19 cellular contexts compared by ENCODE assay signal in the genomic region with DNA sequence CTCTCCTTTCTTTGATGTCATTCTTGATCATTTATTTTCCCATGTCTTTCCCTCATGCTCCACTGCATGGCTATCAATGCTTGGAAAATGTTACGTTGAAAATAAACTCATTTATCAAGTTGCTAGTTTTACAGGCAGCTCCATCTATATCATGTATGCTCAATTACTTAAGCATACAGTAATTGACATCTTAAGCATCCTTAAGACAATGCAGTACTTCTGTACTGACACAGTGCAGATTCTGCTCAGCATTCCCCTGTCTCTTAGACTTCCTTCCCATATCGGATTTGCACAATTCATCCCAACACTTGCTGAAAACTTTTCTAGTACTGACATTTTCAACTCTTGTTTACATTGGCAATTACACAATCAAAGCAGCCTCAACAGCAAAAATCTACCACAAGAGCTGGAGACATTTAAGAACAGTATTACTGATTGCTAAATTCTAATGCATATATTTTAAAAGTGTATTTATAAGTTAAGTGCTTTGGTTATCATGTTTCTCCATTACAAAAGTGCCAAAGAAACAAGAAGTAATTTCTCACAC.
"Had no signal": no experiment of that assay in that cellular context is flagged by ENCODE, and none has a peak within 500 bp of the region (broad histone marks: within the 10 kb centered on the region; RNA-seq: fewer than 3 reads in every experiment).

No MANE protein-coding gene starts in this region.

- H3K4me3 ChIP-seq: neural progenitor cell, pancreas, stomach, thoracic aorta had no signal

- ATAC-seq: pancreas had no signal

- H3K36me3 ChIP-seq: neural progenitor cell, pancreas, stomach, thoracic aorta had no signal

- H3K4me1 Mint-ChIP-seq: activated B cell treated with CpG ODN at 0.5 μM for 24 hours; activated CD4-positive, alpha-beta T cell treated with anti-CD3 and anti-CD28 coated beads, Interleukin-2, amount 10 ng/mL, durations not matched to agents 24 days and 14 days; activated naive CD4-positive, alpha-beta T cell treated with anti-CD3 and anti-CD28 coated beads, Interleukin-2, amount 50 U/mL, for 24 hours; neural progenitor cell had no signal

- H3K4me3 Mint-ChIP-seq: activated B cell treated with CpG ODN at 0.5 μM for 24 hours; activated CD4-positive, alpha-beta T cell treated with anti-CD3 and anti-CD28 coated beads, Interleukin-2, amount 10 ng/mL, durations not matched to agents 24 days and 14 days; activated naive CD4-positive, alpha-beta T cell treated with anti-CD3 and anti-CD28 coated beads, Interleukin-2, amount 50 U/mL, for 24 hours; neural progenitor cell had no signal

- H3K27me3 ChIP-seq: neural progenitor cell, pancreas, stomach had no signal

- H3K27ac ChIP-seq: neural progenitor cell, pancreas, stomach, thoracic aorta had no signal

- H3K4me1 ChIP-seq: neural progenitor cell, pancreas had no signal

- DNase-seq: activated B cell treated with CpG ODN at 0.5 μM for 24 hours; activated CD4-positive, alpha-beta T cell treated with anti-CD3 and anti-CD28 coated beads, Interleukin-2, amount 10 ng/mL, durations not matched to agents 24 days and 14 days; activated CD8-positive, alpha-beta memory T cell treated with anti-CD3 and anti-CD28 coated beads for 24 hours; anterior cingulate cortex; caudate nucleus; cortex of kidney; effector memory CD4-positive, alpha-beta T cell; head of caudate nucleus; midbrain; pancreas; stimulated activated CD4-positive, alpha-beta T cell treated with anti-CD3 and anti-CD28 coated beads, Interleukin-4, amount 100 ng/mL, for 4 hours; stomach; T-helper 2 cell had no signal

- H3K9ac ChIP-seq: neural progenitor cell had no signal

- H3K9me3 ChIP-seq: pancreas, stomach, thoracic aorta had no signal

- H3K36me3 Mint-ChIP-seq: activated naive CD4-positive, alpha-beta T cell treated with anti-CD3 and anti-CD28 coated beads, Interleukin-2, amount 50 U/mL, for 24 hours; neural progenitor cell had no signal

- H2AFZ ChIP-seq: neural progenitor cell had no signal

- H3K4me2 ChIP-seq: neural progenitor cell had no signal

- H3K27ac Mint-ChIP-seq: activated B cell treated with CpG ODN at 0.5 μM for 24 hours; activated CD4-positive, alpha-beta T cell treated with anti-CD3 and anti-CD28 coated beads, Interleukin-2, amount 10 ng/mL, durations not matched to agents 24 days and 14 days; activated naive CD4-positive, alpha-beta T cell treated with anti-CD3 and anti-CD28 coated beads, Interleukin-2, amount 50 U/mL, for 24 hours; activated T-helper 2 cell treated with anti-CD3 and anti-CD28 coated beads, Interferon-gamma antibody, Interleukin-2, Interleukin-4, amounts not matched to agents 10 μg/mL and 5 μg/mL and 100 μg/mL, durations not matched to agents 14 hours and 24 hours and 36 hours; neural progenitor cell had no signal

- FAIRE-seq: pancreas, TTC549, urothelium cell line had no signal

- H3K9me3 Mint-ChIP-seq: activated B cell treated with CpG ODN at 0.5 μM for 24 hours; activated CD4-positive, alpha-beta T cell treated with anti-CD3 and anti-CD28 coated beads, Interleukin-2, amount 10 ng/mL, durations not matched to agents 24 days and 14 days; activated naive CD4-positive, alpha-beta T cell treated with anti-CD3 and anti-CD28 coated beads, Interleukin-2, amount 50 U/mL, for 24 hours; activated T-helper 2 cell treated with anti-CD3 and anti-CD28 coated beads, Interferon-gamma antibody, Interleukin-2, Interleukin-4, amounts not matched to agents 10 μg/mL and 5 μg/mL and 100 μg/mL, durations not matched to agents 14 hours and 24 hours and 36 hours; neural progenitor cell had no signal
